In the genomic region with DNA sequence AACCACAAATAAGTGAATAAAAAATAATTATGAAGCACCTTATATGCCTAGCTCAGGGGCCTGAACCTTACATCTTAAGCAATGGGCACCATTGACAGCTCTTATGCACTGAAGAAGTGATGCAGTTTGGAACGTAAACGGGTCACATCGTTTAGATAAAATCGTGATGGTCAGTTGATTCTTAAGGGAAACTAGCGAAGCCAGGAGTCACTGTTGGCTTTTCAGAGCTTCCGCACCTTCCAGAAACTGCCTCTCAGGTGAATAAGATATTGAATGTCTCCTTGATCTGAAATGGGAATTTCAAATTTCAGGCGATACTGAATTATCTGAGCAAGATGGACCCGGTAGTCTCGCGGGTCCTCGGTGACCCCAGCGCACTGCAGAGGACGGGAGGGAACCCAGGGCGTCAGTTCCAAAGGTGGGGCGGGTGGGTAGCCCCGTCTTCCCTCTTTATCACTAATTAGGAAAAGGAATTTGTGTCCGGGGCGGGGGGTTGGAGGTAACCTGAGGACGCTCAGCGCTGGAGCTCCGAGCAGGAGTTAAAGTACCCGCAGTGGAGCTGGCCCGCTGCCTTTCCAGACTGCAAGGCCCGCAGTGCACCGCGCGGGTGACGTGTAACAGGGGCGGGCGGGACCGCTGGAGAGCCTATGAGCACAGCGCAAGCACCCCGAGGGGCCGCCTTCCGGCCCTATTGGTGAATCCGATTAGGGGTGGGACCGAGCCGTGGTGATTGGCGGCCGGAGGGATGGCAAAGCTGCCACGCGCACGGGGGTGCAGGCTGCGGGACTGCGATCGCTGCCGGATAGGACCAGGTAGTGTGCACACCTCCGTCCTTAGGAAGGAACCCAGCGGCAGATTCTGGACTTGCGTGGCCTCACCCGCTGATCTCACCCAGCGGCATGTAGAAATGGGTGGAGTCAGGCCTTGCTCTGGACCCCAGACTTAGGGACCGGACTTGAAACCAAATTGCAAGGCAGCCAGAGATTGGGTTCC, we compare ENCODE assay signal across 8 cellular contexts.
A peak's percentile ranks its signal among the peaks of the same experiment; 100 is the strongest.
DNase-seq lines count a peak whose midpoint lies in the region; ATAC-seq lines count a peak whose summit lies in the region.

No MANE protein-coding gene starts in this region.

- peak; percentile 99 for ATAC-seq in HG02571 (IDR thresholded peaks at IDR 0.05; ENCODE audit: unreplicated experiment)

- no peak overlapping the region for H3K27ac ChIP-seq in SK-N-MC

- H3K9ac ChIP-seq in SK-N-MC (ENCODE audit: insufficient read length): peak overlapping the region; percentile 76

- DNase-seq in NCI-H1092 (lab: John Stamatoyannopoulos, UW): peak; percentile 92
- peak; percentile 24 for DNase-seq in SK-N-MC (ENCODE audit: low read depth, low spot score)
- peak; percentile 97 for DNase-seq in activated naive CD4-positive, alpha-beta T cell treated with anti-CD3 and anti-CD28 coated beads, Interleukin-2, amount 50 U/mL, for 16 hours
- peak; percentile 97 for DNase-seq in globus pallidus (ENCODE audit: low spot score)
- DNase-seq in nucleus accumbens (lab: John Stamatoyannopoulos, UW): peak; percentile 61 to 99 (median 96)
- DNase-seq in superior temporal gyrus (ENCODE audit: extremely low spot score): peak; percentile 97

- H3K36me3 ChIP-seq in SK-N-MC (ENCODE audit: insufficient read depth, low read length): no peaks in the 10 kb centered on the region

- no peaks in the 10 kb centered on the region for H3K9me3 ChIP-seq in SK-N-MC (ENCODE audit: low read depth, low read length)

- peak overlapping the region; percentile 62; the same call in 1 of the 2 replicates for H3K4me3 ChIP-seq in GM08714 (ENCODE audit: low read length)
- peak overlapping the region; percentile 86 for H3K4me3 ChIP-seq in SK-N-MC

Comparison
In these comparisons a context has a peak if more than half of its experiments do, and no peak if none do; other contexts are left out.
1. DNase-seq: peak in every context shown above with its lines; median percentile 97 in activated naive CD4-positive, alpha-beta T cell treated with anti-CD3 and anti-CD28 coated beads, Interleukin-2, amount 50 U/mL, for 16 hours; 97 in globus pallidus; 97 in superior temporal gyrus; 96 in nucleus accumbens; 92 in NCI-H1092; 24 in SK-N-MC.